ENCODE assay signal across 9 cellular contexts in genomic region chr2:102063948-102064678, GRCh38.
DNase-seq lines count a peak whose midpoint lies in the region; ATAC-seq lines count a peak whose summit lies in the region.
"Had no signal": no experiment of that assay in that cellular context is flagged by ENCODE, and none has a peak within 500 bp of the region (broad histone marks: within the 10 kb centered on the region; RNA-seq: fewer than 3 reads in every experiment).

No MANE protein-coding gene starts in this region.

- peak overlapping the region; percentile 94 for H3K27ac ChIP-seq in skeletal muscle tissue (ENCODE audit: low read depth, low read length)
- H3K27ac ChIP-seq: KMS-11 had no signal

- H3K9me3 ChIP-seq in skeletal muscle tissue (ENCODE audit: control insufficient read depth in 3 of 3, low read length in 3 of 3) = no peaks in the 10 kb centered on the region

- peak overlapping the region; percentile 1 to 46 (median 39) for H3K4me3 ChIP-seq in skeletal muscle tissue (ENCODE audit: low read length in 3 of 3)

- H3K4me1 ChIP-seq in skeletal muscle tissue (ENCODE audit: control insufficient read depth in 3 of 3, insufficient read depth in 3 of 3, low read length in 3 of 3) = peaks cover 58 to 72% (median 70%) of the 10 kb centered on the region in 3 donors

- ATAC-seq in GM21447 (IDR thresholded peaks at IDR 0.05; ENCODE audit: unreplicated experiment) (no peak), HG02642 (IDR thresholded peaks at IDR 0.05; ENCODE audit: poor library complexity, unreplicated experiment) (no peak)

- peak overlapping the region; percentile 48 to 69 (median 68) for H3K9ac ChIP-seq in skeletal muscle tissue (ENCODE audit: low read depth in 1 of 3, low read length in 3 of 3)
- H3K9ac ChIP-seq: KMS-11 had no signal

- no peaks in the 10 kb centered on the region for H3K36me3 ChIP-seq in skeletal muscle tissue (ENCODE audit: control insufficient read depth in 3 of 3, insufficient read depth in 3 of 3, low read length in 3 of 3)

- DNase-seq in EH (ENCODE audit: low read depth) = peak; percentile 99
- DNase-seq in NCI-H510A treated with DMSO at 0.1 percent for 48 hours (lab: John Stamatoyannopoulos, UW) = peak; percentile 23
- DNase-seq in astrocyte of the hippocampus (ENCODE audit: low read depth, low spot score) = peak; percentile 97
- DNase-seq in iPS-NIHi11 (ENCODE audit: low spot score) = peak; percentile 71
- DNase-seq in NCI-H187 (lab: John Stamatoyannopoulos, UW) = no peak

- no peaks in the 10 kb centered on the region for H3K27me3 ChIP-seq in skeletal muscle tissue (ENCODE audit: control insufficient read depth in 3 of 3, insufficient read depth in 3 of 3, low read length in 3 of 3)

Comparison
In these comparisons a context has a peak if more than half of its experiments do, and no peak if none do; other contexts are left out.
1. DNase-seq: peak in EH (single experiment), NCI-H510A treated with DMSO at 0.1 percent for 48 hours (single experiment), astrocyte of the hippocampus (single experiment) and iPS-NIHi11 (single experiment); none in NCI-H187 (0 of 2).